8 cellular contexts compared by ENCODE assay signal in the genomic region with DNA sequence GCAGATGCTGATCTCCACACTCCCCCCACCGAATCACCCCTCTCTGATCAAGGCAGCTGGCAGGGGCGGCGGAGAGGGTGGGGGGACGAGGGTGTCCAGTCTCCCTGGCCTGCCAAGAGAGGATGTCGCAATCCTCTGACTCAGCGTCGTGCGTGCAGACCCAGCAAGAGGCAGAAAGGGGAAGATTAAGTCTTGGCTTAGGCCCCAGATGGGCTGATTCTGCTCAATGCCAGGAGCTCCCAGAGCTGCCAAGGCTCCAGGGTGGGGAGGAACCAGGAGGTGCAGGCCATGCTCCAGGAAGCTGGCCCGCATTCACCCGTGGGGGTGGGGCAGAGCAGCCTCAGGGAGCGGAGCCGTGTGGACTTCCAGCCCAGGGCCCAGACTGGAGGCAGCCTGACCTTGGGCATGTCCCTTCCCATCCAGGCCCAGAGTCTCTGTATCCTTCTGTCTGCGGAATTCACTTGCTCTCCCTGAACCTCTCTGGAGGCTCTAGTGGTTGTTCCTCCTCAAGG. TPM values are rescaled to one million over a fixed set of nuclear protein-coding genes. Genes with fewer than 3 reads are reported as not detected.
A peak's percentile ranks its signal among the peaks of the same experiment; 100 is the strongest.
DNase-seq lines count a peak whose midpoint lies in the region; ATAC-seq lines count a peak whose summit lies in the region.

No MANE protein-coding gene starts in this region.

- intact Hi-C loops in right cardiac atrium (cut with DNase I): no loop called here

- H3K27me3 ChIP-seq in right cardiac atrium (ENCODE audit: control insufficient read depth, insufficient read depth): no peaks in the 10 kb centered on the region

- no peak overlapping the region for H3K4me3 ChIP-seq in right cardiac atrium (ENCODE audit: low read length)

- peak; percentile 57 for DNase-seq in activated CD4-positive, alpha-beta T cell treated with anti-CD3 and anti-CD28 coated beads for 48 hours
- DNase-seq in activated CD4-positive, alpha-beta T cell treated with anti-CD3 and anti-CD28 coated beads, Interleukin-2, amount 50 U/mL, for 1 hour: no peak
- DNase-seq in NCI-H446 (lab: John Stamatoyannopoulos, UW) (peak; percentile 97 to 99), amygdala (lab: John Stamatoyannopoulos, UW) (peak in 55 of 56 donors; percentile 17 to 90 (median 78)), right cardiac atrium (peak; percentile 99), pulmonary artery endothelial cell (ENCODE audit: low read depth, low spot score) (peak; percentile 96)

- WGBS in right cardiac atrium: 2% methylated on average over 13 of the region's 13 CpGs

- ATAC-seq in right cardiac atrium (peak; percentile 94 to 96), HG03108 (IDR thresholded peaks at IDR 0.05; ENCODE audit: unreplicated experiment) (no peak), GM19324 (IDR thresholded peaks at IDR 0.05; ENCODE audit: low FRiP score, unreplicated experiment) (no peak)

- no peaks in the 10 kb centered on the region for H3K9me3 ChIP-seq in right cardiac atrium (ENCODE audit: control insufficient read depth, low read length)

- H3K27ac ChIP-seq in right cardiac atrium (ENCODE audit: low read length): peak overlapping the region; percentile 75

- H3K4me1 ChIP-seq in right cardiac atrium (ENCODE audit: control insufficient read depth, insufficient read depth, low read length): peaks cover 19% of the 10 kb centered on the region

RNA-seq across cellular contexts. Expression of gene BCL3, which starts 6.6 kb away (rescaled TPM):
- total RNA-seq in right cardiac atrium: 10 to 100 TPM; 14.9 to 39.4 (median 17.9) TPM
- polyA plus RNA-seq in right cardiac atrium: 25.8 TPM
- 2.5 and 4.5 TPM in 2 replicates for total RNA-seq in pulmonary artery endothelial cell

RNA-seq across cellular contexts. Expression of gene CBLC, which starts 35.8 kb away (rescaled TPM):
- not detected for total RNA-seq in right cardiac atrium
- polyA plus RNA-seq in right cardiac atrium: not detected
- 0.07 and 0.13 TPM in 2 replicates for total RNA-seq in pulmonary artery endothelial cell

RNA-seq across cellular contexts. Expression of gene CEACAM16, which starts 42.9 kb away (rescaled TPM):
- total RNA-seq in right cardiac atrium: not detected
- not detected for polyA plus RNA-seq in right cardiac atrium
- not detected in 2 replicates for total RNA-seq in pulmonary artery endothelial cell

Comparison
In these comparisons a context has a peak if more than half of its experiments do, and no peak if none do; other contexts are left out.
1. ATAC-seq: peak in right cardiac atrium (2 of 2); none in HG03108 (single experiment) and GM19324 (single experiment).